21 cellular contexts compared by ENCODE assay signal in genomic region chr6:139342957-139343750, GRCh38. TPM values are rescaled to one million over a fixed set of nuclear protein-coding genes. Genes with fewer than 3 reads are reported as not detected.
DNase-seq lines count a peak whose midpoint lies in the region; ATAC-seq lines count a peak whose summit lies in the region.
"Had no signal": no experiment of that assay in that cellular context is flagged by ENCODE, and none has a peak within 500 bp of the region (broad histone marks: within the 10 kb centered on the region; RNA-seq: fewer than 3 reads in every experiment).

No MANE protein-coding gene starts in this region.

- H3K36me3 Mint-ChIP-seq in activated CD4-positive, alpha-beta T cell treated with anti-CD3 and anti-CD28 coated beads, Interleukin-2, amount 10 ng/mL, durations not matched to agents 7 days and 5 days (ENCODE audit: low read depth): peaks cover 2% of the 10 kb centered on the region
- H3K36me3 Mint-ChIP-seq in activated T-helper 1 cell treated with anti-CD3 and anti-CD28 coated beads, Interleukin-12 subunit alpha, Interleukin-12 subunit beta, Interleukin-2, Interleukin-4 antibody, amounts not matched to agents 30 ng/mL and 10 ng/mL and 1 ng/mL, durations not matched to agents 14 hours and 24 hours and 36 hours (ENCODE audit: low read depth): peaks cover 3% of the 10 kb centered on the region
- H3K36me3 Mint-ChIP-seq in naive thymus-derived CD8-positive, alpha-beta T cell: peaks cover 0 to 3% (median 0%) of the 10 kb centered on the region in 3 donors

- POLR2A ChIA-PET in activated CD4-positive, alpha-beta T cell treated with anti-CD3 and anti-CD28 coated beads, Interleukin-2, amount 10 ng/mL, durations not matched to agents 7 days and 5 days (lab: Charles Lee): no interaction called here
- POLR2A ChIA-PET in naive thymus-derived CD8-positive, alpha-beta T cell (lab: Charles Lee): interaction anchor here (0.5 to 2.4 kb wide), 2 partner anchors 30 to 52 kb away, joined by 3 to 17 read pairs; partner anchors contain the start of gene TXLNB

- peak overlapping the region; percentile 34 for H3K27ac Mint-ChIP-seq in activated CD4-positive, alpha-beta T cell treated with anti-CD3 and anti-CD28 coated beads, Interleukin-2, amount 10 ng/mL, durations not matched to agents 7 days and 5 days
- no peak overlapping the region for H3K27ac Mint-ChIP-seq in activated T-helper 1 cell treated with anti-CD3 and anti-CD28 coated beads, Interleukin-12 subunit alpha, Interleukin-12 subunit beta, Interleukin-2, Interleukin-4 antibody, amounts not matched to agents 30 ng/mL and 10 ng/mL and 1 ng/mL, durations not matched to agents 14 hours and 24 hours and 36 hours
- H3K27ac Mint-ChIP-seq in naive thymus-derived CD8-positive, alpha-beta T cell: peak overlapping the region in 9 of 10 donors; percentile 3 to 74 (median 43)

- CTCF ChIA-PET in activated CD4-positive, alpha-beta T cell treated with anti-CD3 and anti-CD28 coated beads, Interleukin-2, amount 10 ng/mL, durations not matched to agents 7 days and 5 days (lab: Charles Lee): interaction anchor here (0.5 to 0.6 kb wide), 3 partner anchors 28 to 1918 kb away, joined by 3 to 4 read pairs (median 3); no protein-coding TSS in a partner anchor

- H3K9me3 ChIP-seq in KOPT-K1 (ENCODE audit: insufficient read depth, low read length, poor library complexity, severe bottlenecking): peaks cover 16% of the 10 kb centered on the region
- H3K9me3 ChIP-seq: A549, ascending aorta, tibial artery had no signal

- no peak overlapping the region for H3K4me3 Mint-ChIP-seq in activated CD4-positive, alpha-beta T cell treated with anti-CD3 and anti-CD28 coated beads, Interleukin-2, amount 10 ng/mL, durations not matched to agents 7 days and 5 days
- H3K4me3 Mint-ChIP-seq in activated T-helper 1 cell treated with anti-CD3 and anti-CD28 coated beads, Interleukin-12 subunit alpha, Interleukin-12 subunit beta, Interleukin-2, Interleukin-4 antibody, amounts not matched to agents 30 ng/mL and 10 ng/mL and 1 ng/mL, durations not matched to agents 14 hours and 24 hours and 36 hours: peak overlapping the region; percentile 15
- H3K4me3 Mint-ChIP-seq in naive thymus-derived CD8-positive, alpha-beta T cell: peak overlapping the region in 8 of 10 donors; percentile 2 to 67 (median 39)
- H3K4me3 Mint-ChIP-seq: H9 had no signal

- H3K36me3 ChIP-seq in KOPT-K1 (ENCODE audit: insufficient read depth, low read length): no peaks in the 10 kb centered on the region
- H3K36me3 ChIP-seq: ascending aorta, tibial artery had no signal

- H3K9me3 Mint-ChIP-seq in activated CD4-positive, alpha-beta T cell treated with anti-CD3 and anti-CD28 coated beads, Interleukin-2, amount 10 ng/mL, durations not matched to agents 7 days and 5 days: peaks cover 9% of the 10 kb centered on the region
- H3K9me3 Mint-ChIP-seq in activated T-helper 1 cell treated with anti-CD3 and anti-CD28 coated beads, Interleukin-12 subunit alpha, Interleukin-12 subunit beta, Interleukin-2, Interleukin-4 antibody, amounts not matched to agents 30 ng/mL and 10 ng/mL and 1 ng/mL, durations not matched to agents 14 hours and 24 hours and 36 hours: no peaks in the 10 kb centered on the region
- H3K9me3 Mint-ChIP-seq in naive thymus-derived CD8-positive, alpha-beta T cell: peaks cover 0 to 6% (median 0%) of the 10 kb centered on the region in 9 donors
- H3K9me3 Mint-ChIP-seq: H9 had no signal

- intact Hi-C loops in activated T-helper 1 cell treated with anti-CD3 and anti-CD28 coated beads, Interleukin-12 subunit alpha, Interleukin-12 subunit beta, Interleukin-2, Interleukin-4 antibody, amounts not matched to agents 30 ng/mL and 10 ng/mL and 1 ng/mL, durations not matched to agents 14 hours and 24 hours and 36 hours (cut with micrococcal nuclease): no loop called here
- intact Hi-C loops in cardiac septum (cut with DNase I): no loop called here

- no peak for ATAC-seq in naive thymus-derived CD8-positive, alpha-beta T cell
- no peak for ATAC-seq in GM19397 (IDR thresholded peaks at IDR 0.05; ENCODE audit: unreplicated experiment)
- ATAC-seq: A549, HepG2 had no signal

- H3K27me3 Mint-ChIP-seq in activated CD4-positive, alpha-beta T cell treated with anti-CD3 and anti-CD28 coated beads, Interleukin-2, amount 10 ng/mL, durations not matched to agents 7 days and 5 days: no peaks in the 10 kb centered on the region
- no peaks in the 10 kb centered on the region for H3K27me3 Mint-ChIP-seq in activated T-helper 1 cell treated with anti-CD3 and anti-CD28 coated beads, Interleukin-12 subunit alpha, Interleukin-12 subunit beta, Interleukin-2, Interleukin-4 antibody, amounts not matched to agents 30 ng/mL and 10 ng/mL and 1 ng/mL, durations not matched to agents 14 hours and 24 hours and 36 hours (ENCODE audit: insufficient read depth)
- no peaks in the 10 kb centered on the region for H3K27me3 Mint-ChIP-seq in naive thymus-derived CD8-positive, alpha-beta T cell

- H3K27ac ChIP-seq in KOPT-K1 (ENCODE audit: low read depth, low read length, poor library complexity, severe bottlenecking): peak overlapping the region; percentile 70
- H3K27ac ChIP-seq: A549, ascending aorta, tibial artery had no signal

- H3K4me1 Mint-ChIP-seq in activated CD4-positive, alpha-beta T cell treated with anti-CD3 and anti-CD28 coated beads, Interleukin-2, amount 10 ng/mL, durations not matched to agents 7 days and 5 days: peaks cover 12% of the 10 kb centered on the region
- H3K4me1 Mint-ChIP-seq in activated T-helper 1 cell treated with anti-CD3 and anti-CD28 coated beads, Interleukin-12 subunit alpha, Interleukin-12 subunit beta, Interleukin-2, Interleukin-4 antibody, amounts not matched to agents 30 ng/mL and 10 ng/mL and 1 ng/mL, durations not matched to agents 14 hours and 24 hours and 36 hours (ENCODE audit: low read depth): peaks cover 12% of the 10 kb centered on the region
- peaks cover 12 to 31% (median 27%) of the 10 kb centered on the region in 4 donors for H3K4me1 Mint-ChIP-seq in naive thymus-derived CD8-positive, alpha-beta T cell

- no peak for DNase-seq in activated CD4-positive, alpha-beta T cell treated with anti-CD3 and anti-CD28 coated beads, Interleukin-2, amount 10 ng/mL, durations not matched to agents 7 days and 5 days
- no peak for DNase-seq in activated CD4-positive, alpha-beta T cell treated with anti-CD3 and anti-CD28 coated beads, Interleukin-2, amount 50 U/mL, for 4 hours
- DNase-seq in activated T-helper 1 cell treated with anti-CD3 and anti-CD28 coated beads, Interleukin-12 subunit alpha, Interleukin-12 subunit beta, Interleukin-2, Interleukin-4 antibody, amounts not matched to agents 30 ng/mL and 10 ng/mL and 1 ng/mL, durations not matched to agents 14 hours and 24 hours and 36 hours (ENCODE audit: low spot score): no peak
- DNase-seq in naive thymus-derived CD8-positive, alpha-beta T cell: no peak
- DNase-seq in NCI-H128 (lab: John Stamatoyannopoulos, UW; ENCODE audit: unreplicated experiment) (no peak), cardiac septum (ENCODE audit: low spot score) (no peak)
- DNase-seq: activated CD4-positive, alpha-beta T cell treated with anti-CD3 and anti-CD28 coated beads for 1 hour; cortex of kidney; erythroblast; H9; head of caudate nucleus; mesenchymal stem cell; NCI-H1417 treated with DMSO at 0.1 percent for 48 hours; nucleus accumbens; Right ventricle myocardium superior; tibial artery had no signal

RNA-seq across cellular contexts. Expression of gene CITED2, which starts 31.3 kb away (rescaled TPM):
- 10 to 100 TPM; 65.0 to 76.7 TPM for total RNA-seq in activated CD4-positive, alpha-beta T cell treated with anti-CD3 and anti-CD28 coated beads, Interleukin-2, amount 10 ng/mL, durations not matched to agents 7 days and 5 days
- total RNA-seq in activated T-helper 1 cell treated with anti-CD3 and anti-CD28 coated beads, Interleukin-12 subunit alpha, Interleukin-12 subunit beta, Interleukin-2, Interleukin-4 antibody, amounts not matched to agents 30 ng/mL and 10 ng/mL and 1 ng/mL, durations not matched to agents 14 hours and 24 hours and 36 hours: 72.5 and 73.7 TPM in 2 replicates
- total RNA-seq in naive thymus-derived CD8-positive, alpha-beta T cell: 10 to 100 TPM; 92.4 to 95.4 TPM
- 10 to 100 TPM; 25.6 to 49.0 (median 29.0) TPM for polyA plus RNA-seq in naive thymus-derived CD8-positive, alpha-beta T cell
- 135 TPM for total RNA-seq in cardiac septum

RNA-seq across cellular contexts. Expression of gene TXLNB, which starts 51.4 kb away (rescaled TPM):
- total RNA-seq in activated CD4-positive, alpha-beta T cell treated with anti-CD3 and anti-CD28 coated beads, Interleukin-2, amount 10 ng/mL, durations not matched to agents 7 days and 5 days: under 1 TPM; 0.35 TPM
- total RNA-seq in activated T-helper 1 cell treated with anti-CD3 and anti-CD28 coated beads, Interleukin-12 subunit alpha, Interleukin-12 subunit beta, Interleukin-2, Interleukin-4 antibody, amounts not matched to agents 30 ng/mL and 10 ng/mL and 1 ng/mL, durations not matched to agents 14 hours and 24 hours and 36 hours: 0.08 TPM in 1 of 2 replicates, not detected in the other
- total RNA-seq in naive thymus-derived CD8-positive, alpha-beta T cell: 1 to 10 TPM in 1 of 2 experiments, under 1 TPM in 1; 0.96 to 1.7 TPM
- under 1 TPM in 2 of 3 donors, not detected in 1; 0.11 to 0.65 TPM for polyA plus RNA-seq in naive thymus-derived CD8-positive, alpha-beta T cell
- 135 TPM for total RNA-seq in cardiac septum
- total RNA-seq: ascending aorta, HepG2 had no signal
- polyA plus RNA-seq: A549, HepG2 had no signal

Comparison
In these comparisons a context has a peak if more than half of its experiments do, and no peak if none do; other contexts are left out.
1. RNA of gene TXLNB, which starts 51.4 kb away (total RNA-seq): 135 TPM in cardiac septum (single experiment); 0.96 to 1.7 TPM in naive thymus-derived CD8-positive, alpha-beta T cell, 0.35 TPM in activated CD4-positive, alpha-beta T cell treated with anti-CD3 and anti-CD28 coated beads, Interleukin-2, amount 10 ng/mL, durations not matched to agents 7 days and 5 days and 0.08 TPM in activated T-helper 1 cell treated with anti-CD3 and anti-CD28 coated beads, Interleukin-12 subunit alpha, Interleukin-12 subunit beta, Interleukin-2, Interleukin-4 antibody, amounts not matched to agents 30 ng/mL and 10 ng/mL and 1 ng/mL, durations not matched to agents 14 hours and 24 hours and 36 hours; every median in the first group is over 10 times any median in the second.